8 cellular contexts compared by ENCODE assay signal in genomic region chr14:106401316-106401715, GRCh38.
A peak's percentile ranks its signal among the peaks of the same experiment; 100 is the strongest.
DNase-seq lines count a peak whose midpoint lies in the region; ATAC-seq, FAIRE-seq and TF ChIP-seq lines count a peak whose summit lies in the region.
"Not testable (repeated sequence)": the region's sequence is repeated elsewhere in the genome, so short reads cannot be mapped to it uniquely, and the experiment has no call there.

No MANE protein-coding gene starts in this region.

- not testable (repeated sequence) for H3F3A ChIP-seq in SK-N-SH (replicated peaks; ENCODE audit: insufficient read depth)

- peak overlapping the region; percentile 82; the same call in 1 of the 2 replicates for H3K4me3 ChIP-seq in GM08714 (ENCODE audit: low read length)
- peak overlapping the region; percentile 59 to 68 for H3K4me3 ChIP-seq in SK-N-SH (ENCODE audit: low read depth in 2 of 2, low read length in 1 of 2)
- peak overlapping the region; percentile 45 for H3K4me3 ChIP-seq in K562
- peak overlapping the region in 1 of 2 donors; percentile 20 for H3K4me3 ChIP-seq in testis

- H2AFZ ChIP-seq in SK-N-SH (ENCODE audit: low read depth), result not testable (repeated sequence)
- 0 out of 2 replicates have a peak overlapping the region, but pooled peaks have one; percentile 55 for H2AFZ ChIP-seq in K562 (ENCODE audit: low read depth, low read length)

- H4K20me1 ChIP-seq in SK-N-SH (ENCODE audit: insufficient read depth); K562 (replicated peaks; ENCODE audit: control insufficient read depth, insufficient read depth, low read length): not testable (repeated sequence)

- H3K9me2 ChIP-seq in SK-N-SH, result not testable (repeated sequence)

- WGBS in SK-N-SH (ENCODE audit: low lambda C conversion rate), result 0% methylated on average over 3 of the region's 46 CpGs
- WGBS in K562 (ENCODE audit: insufficient coverage, low coverage, missing lambda C conversion rate), result no CpG with 5 or more reads among the region's 46 CpGs
- WGBS in testis, 2 donors, result 57% methylated on average over 5 to 46 of the region's 46 CpGs

- in situ Hi-C loops in K562 (cut with MboI), result not testable (repeated sequence)

- H3K27me3 Mint-ChIP-seq in stimulated activated memory B cell treated with anti-CD40 and anti-IgM and Interleukin-4, amounts not matched to agents 10 μg/mL and 1 μg/mL and 100 μg/mL, for 72 hours, result not testable (repeated sequence)

- not testable (repeated sequence) for H3K27me3 ChIP-seq in SK-N-SH (ENCODE audit: insufficient read depth); K562 (ENCODE audit: control insufficient read depth in 2 of 2, insufficient read depth in 2 of 2, low read length in 2 of 2); testis

- not testable (repeated sequence) for H3K9me3 ChIP-seq in SK-N-SH; K562 (replicated peaks; ENCODE audit: control insufficient read depth, insufficient read depth, low read depth, low read length); testis

- TF ChIP-seq CTCF in SK-N-SH (IDR thresholded peaks at IDR 0.05) (0 out of 2 replicates have a peak, but pooled peaks have one; percentile 8), K562 (IDR thresholded peaks at IDR 0.05 in 2 of 3, conservative IDR thresholded peaks at IDR 0.05 in 1 of 3; ENCODE audit: insufficient read depth in 2 of 3, low read depth in 1 of 3, low read length in 3 of 3) (peak in 1 of 3 experiments; percentile 44; a peak in 2 of 6 replicates)
- not testable (repeated sequence) for TF ChIP-seq CTCF in testis (IDR thresholded peaks at IDR 0.05)

- TF ChIP-seq EP300 in SK-N-SH (IDR thresholded peaks at IDR 0.05; ENCODE audit: borderline replicate concordance in 1 of 2, low read depth in 1 of 2, low read length in 1 of 2); K562 (IDR thresholded peaks at IDR 0.05; ENCODE audit: low read length): not testable (repeated sequence)

- H3K9me3 Mint-ChIP-seq in stimulated activated memory B cell treated with anti-CD40 and anti-IgM and Interleukin-4, amounts not matched to agents 10 μg/mL and 1 μg/mL and 100 μg/mL, for 72 hours, result not testable (repeated sequence)

- intact Hi-C loops in K562 (cut with micrococcal nuclease); testis (cut with DNase I; ENCODE audit: low total_unique reads): not testable (repeated sequence)

- H3K9me1 ChIP-seq in K562 (ENCODE audit: control insufficient read depth, insufficient read depth, low read length), result not testable (repeated sequence)

- peak overlapping the region; percentile 75; the same call in 1 of the 2 replicates for H3K4me2 ChIP-seq in SK-N-SH
- peak overlapping the region; percentile 58; the same call in 1 of the 2 replicates for H3K4me2 ChIP-seq in K562 (ENCODE audit: insufficient read depth, low read length)

- not testable (repeated sequence) for H3K4me1 Mint-ChIP-seq in stimulated activated memory B cell treated with anti-CD40 and anti-IgM and Interleukin-4, amounts not matched to agents 10 μg/mL and 1 μg/mL and 100 μg/mL, for 72 hours

- ATAC-seq in K562, result peak; percentile 93
- ATAC-seq in stimulated activated memory B cell treated with anti-CD40 and anti-IgM and Interleukin-4, amounts not matched to agents 10 μg/mL and 1 μg/mL and 100 μg/mL, for 72 hours, result peak; percentile 54

- FAIRE-seq in K562 (lab: Jason Lieb, UNC); urothelium cell line (lab: Jason Lieb, UNC): not testable (repeated sequence)

- H3K36me3 ChIP-seq in SK-N-SH (replicated peaks in 1 of 2; ENCODE audit: control insufficient read depth in 1 of 2, insufficient read depth in 2 of 2, low read length in 1 of 2); K562 (ENCODE audit: control insufficient read depth, insufficient read depth, low read length); testis (ENCODE audit: low read depth, missing control alignments): not testable (repeated sequence)

- H3K4me1 ChIP-seq in SK-N-SH (ENCODE audit: control insufficient read depth in 1 of 2, insufficient read depth in 2 of 2, low read depth in 1 of 2, low read length in 1 of 2), result peaks cover 0 to 10% of the 10 kb centered on the region in 2 experiments; a peak in 2 of 4 replicates
- H3K4me1 ChIP-seq in K562 (replicated peaks in 1 of 2; ENCODE audit: control insufficient read depth in 2 of 2, insufficient read depth in 2 of 2, low read length in 2 of 2); testis: not testable (repeated sequence)

- peaks cover 67% of the 10 kb centered on the region for H3K79me2 ChIP-seq in SK-N-SH (ENCODE audit: insufficient read depth)
- H3K79me2 ChIP-seq in K562 (ENCODE audit: control insufficient read depth, insufficient read depth, low read length), result not testable (repeated sequence)

- H3K27ac ChIP-seq in SK-N-SH (ENCODE audit: low read depth in 2 of 2, low read length in 1 of 2); testis: not testable (repeated sequence)
- H3K27ac ChIP-seq in K562 (ENCODE audit: extremely low read depth, low read depth, low read length), result peak overlapping the region; percentile 49; the same call in 1 of the 3 replicates

- not testable (repeated sequence) for H3K27ac Mint-ChIP-seq in stimulated activated memory B cell treated with anti-CD40 and anti-IgM and Interleukin-4, amounts not matched to agents 10 μg/mL and 1 μg/mL and 100 μg/mL, for 72 hours

- peak; percentile 73 for TF ChIP-seq POLR2A in K562 (conservative IDR thresholded peaks at IDR 0.05)
- not testable (repeated sequence) for TF ChIP-seq POLR2A in testis (IDR thresholded peaks at IDR 0.05)

- POLR2A ChIA-PET in SK-N-SH (lab: Yijun Ruan, JAX), result not testable (repeated sequence)
- POLR2A ChIA-PET in K562 (lab: Yijun Ruan, JAX), result interaction anchor here (0.6 kb wide), 1 partner anchor 29 kb away, joined by 3 read pairs; no protein-coding TSS in a partner anchor

- not testable (repeated sequence) for BruUV-seq in K562 (replicated peaks; lab: Mats Ljungman, UMichigan)

- not testable (repeated sequence) for H3K36me3 Mint-ChIP-seq in stimulated activated memory B cell treated with anti-CD40 and anti-IgM and Interleukin-4, amounts not matched to agents 10 μg/mL and 1 μg/mL and 100 μg/mL, for 72 hours

- H3K4me3 Mint-ChIP-seq in stimulated activated memory B cell treated with anti-CD40 and anti-IgM and Interleukin-4, amounts not matched to agents 10 μg/mL and 1 μg/mL and 100 μg/mL, for 72 hours, result not testable (repeated sequence)

- peak overlapping the region; percentile 65; the same call in 1 of the 2 replicates for H3K9ac ChIP-seq in SK-N-SH
- peak overlapping the region; percentile 54 to 85; a peak in 3 of 4 replicates for H3K9ac ChIP-seq in K562 (ENCODE audit: insufficient read depth in 1 of 2, low read depth in 2 of 2, low read length in 2 of 2)

- CTCF ChIA-PET in SK-N-SH (lab: Yijun Ruan, JAX), result interaction anchor here (0.8 kb wide), 1 partner anchor 16 kb away, joined by 4 read pairs; no protein-coding TSS in a partner anchor
- CTCF ChIA-PET in K562 (lab: Yijun Ruan, JAX; ENCODE audit: low intra/inter-chr PET ratio), result not testable (repeated sequence)

- DNase-seq in COLO829 (ENCODE audit: low spot score) (peak; percentile 28), NCI-H146 (lab: John Stamatoyannopoulos, UW) (peak; percentile 61), SK-N-SH (peak; percentile 81), K562 (ENCODE audit: extremely low read depth in 1 of 4, low spot score in 3 of 4) (peak; percentile 66 to 81 (median 70)), testis (peak; percentile 22), urothelium cell line (ENCODE audit: low spot score) (peak; percentile 19)

- TF ChIP-seq RAD21 in SK-N-SH (IDR thresholded peaks at IDR 0.05; ENCODE audit: low read length); K562 (CRISPR knock-in tag; conservative IDR thresholded peaks at IDR 0.05 in 1 of 2, IDR thresholded peaks at IDR 0.05 in 1 of 2): not testable (repeated sequence)

TF ChIP-seq in SK-N-SH, 30 proteins besides CTCF, POLR2A, EP300 and RAD21:
- TF ChIP-seq SIN3A (IDR thresholded peaks at IDR 0.05; ENCODE audit: borderline replicate concordance, low read depth, low read length) (0 out of 2 replicates have a peak, but pooled peaks have one; percentile 53), TAF1 (IDR thresholded peaks at IDR 0.05; ENCODE audit: borderline replicate concordance, low read depth, low read length) (peak; percentile 52), POLR2AphosphoS5 (IDR thresholded peaks at IDR 0.05; ENCODE audit: low read depth, low read length) (peak; percentile 42; the same call in 1 of the 2 replicates), NRF1 (IDR thresholded peaks at IDR 0.05; ENCODE audit: low read depth, low read length) (peak; percentile 40), GABPA (IDR thresholded peaks at IDR 0.05; ENCODE audit: low read depth) (peak; percentile 41)

TF ChIP-seq in K562, 482 proteins besides CTCF, POLR2A, EP300 and RAD21 (continues in another document):
- TF ChIP-seq PHF20 (IDR thresholded peaks at IDR 0.05; ENCODE audit: partially characterized antibody), result peak; percentile 64
- 0 out of 2 replicates have a peak, but pooled peaks have one; percentile 17 for TF ChIP-seq ESRRA (IDR thresholded peaks at IDR 0.05; ENCODE audit: borderline replicate concordance, low read depth)

Comparison
In these comparisons a context has a peak if more than half of its experiments do, and no peak if none do; other contexts are left out.
1. DNase-seq: peak in every context shown above with its lines; median percentile 81 in SK-N-SH; 70 in K562; 61 in NCI-H146; 28 in COLO829; 22 in testis; 19 in urothelium cell line.